Comparison of ENCODE assay signal across 11 cellular contexts in the genomic region with DNA sequence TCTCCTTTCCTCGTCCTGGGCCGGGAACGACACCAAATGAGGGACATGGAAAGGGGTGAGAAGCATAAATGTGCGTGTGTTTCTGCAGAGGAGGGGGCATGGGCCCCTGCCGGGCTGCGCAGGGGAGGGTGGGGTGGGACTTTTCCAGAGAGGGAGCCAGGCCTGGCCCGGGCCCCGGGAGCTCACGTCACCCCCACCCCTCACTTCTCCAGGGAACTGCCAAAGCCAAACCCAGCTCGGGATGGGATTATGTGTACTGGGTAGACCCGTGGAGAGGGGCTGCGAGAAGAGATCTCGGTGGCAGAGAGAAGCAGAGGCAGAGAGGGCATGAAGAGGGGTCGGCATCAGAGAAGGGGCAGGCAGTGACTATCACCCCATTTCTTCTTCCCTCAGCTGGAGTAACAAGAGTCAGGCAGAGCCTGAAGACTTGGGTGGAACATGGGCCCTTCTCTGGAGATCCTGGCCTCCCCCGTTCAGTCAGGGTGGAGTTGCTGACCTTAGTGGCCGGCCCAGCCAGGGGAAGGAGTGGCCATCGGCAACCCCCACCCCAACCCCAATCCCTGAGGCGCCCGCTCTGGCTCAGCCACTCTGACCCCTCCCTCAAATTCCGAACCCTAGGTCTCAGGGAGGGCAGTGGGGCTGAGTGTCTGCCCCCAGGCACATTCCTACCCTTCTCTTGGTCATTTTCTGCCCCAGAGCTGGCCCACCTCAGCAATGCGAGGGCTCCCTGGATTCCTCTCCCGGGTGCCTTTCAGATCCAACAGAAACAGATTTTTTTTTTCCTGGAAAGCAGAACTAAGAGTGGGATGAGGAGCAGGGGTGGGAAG. TPM values are rescaled to one million over a fixed set of nuclear protein-coding genes. Genes with fewer than 3 reads are reported as not detected.
A peak's percentile ranks its signal among the peaks of the same experiment; 100 is the strongest.
DNase-seq lines count a peak whose midpoint lies in the region; ATAC-seq and TF ChIP-seq lines count a peak whose summit lies in the region.
"Had no signal": no experiment of that assay in that cellular context is flagged by ENCODE, and none has a peak within 500 bp of the region (broad histone marks: within the 10 kb centered on the region; RNA-seq: fewer than 3 reads in every experiment).

No MANE protein-coding gene starts in this region.

- peaks cover 19% of the 10 kb centered on the region for H3K27me3 Mint-ChIP-seq in CD8-positive, alpha-beta T cell (ENCODE audit: low read depth)
- peaks cover 43% of the 10 kb centered on the region for H3K27me3 Mint-ChIP-seq in WTC11 (ENCODE audit: low read depth)

- H3K36me3 Mint-ChIP-seq in CD8-positive, alpha-beta T cell, result peaks cover 2% of the 10 kb centered on the region
- H3K36me3 Mint-ChIP-seq in WTC11, result peaks cover 2% of the 10 kb centered on the region; the same call in 1 of the 2 replicates
- H3K36me3 Mint-ChIP-seq: activated naive CD4-positive, alpha-beta T cell treated with anti-CD3 and anti-CD28 coated beads, Interleukin-2, amount 10 ng/mL, durations not matched to agents 7 days and 5 days had no signal

- TF ChIP-seq EP300 in SK-N-SH (IDR thresholded peaks at IDR 0.05; ENCODE audit: borderline replicate concordance in 1 of 2, low read depth in 1 of 2, low read length in 1 of 2), result no peak

- H4K20me1 ChIP-seq in SK-N-SH (ENCODE audit: insufficient read depth), result no peaks in the 10 kb centered on the region

- H3K4me3 ChIP-seq in CD8-positive, alpha-beta T cell (ENCODE audit: low read depth, low read length), result no peak overlapping the region
- peak overlapping the region; percentile 66 for H3K4me3 ChIP-seq in psoas muscle
- H3K4me3 ChIP-seq in SK-N-SH (ENCODE audit: low read depth in 2 of 2, low read length in 1 of 2), result no peak overlapping the region
- H3K4me3 ChIP-seq: SK-N-MC had no signal

- no peak overlapping the region for H3K27ac Mint-ChIP-seq in CD8-positive, alpha-beta T cell
- no peak overlapping the region for H3K27ac Mint-ChIP-seq in WTC11

- ATAC-seq in CD8-positive, alpha-beta T cell, result no peak
- ATAC-seq in WTC11, result no peak
- peak; percentile 13 to 18 for ATAC-seq in left cardiac atrium
- ATAC-seq in psoas muscle, result peak in 2 of 4 donors; percentile 5 to 15
- ATAC-seq in GM18907 (IDR thresholded peaks at IDR 0.05; ENCODE audit: unreplicated experiment), result no peak

- no peak overlapping the region for H2AFZ ChIP-seq in SK-N-SH (ENCODE audit: low read depth)

- no peak for TF ChIP-seq RAD21 in SK-N-SH (IDR thresholded peaks at IDR 0.05; ENCODE audit: low read length)

- CTCF ChIA-PET in CD8-positive, alpha-beta T cell (lab: Charles Lee), result interaction anchor here (0.9 to 1.9 kb wide), 5 partner anchors 10 to 71 kb away, joined by 3 to 21 read pairs (median 3); no protein-coding TSS in a partner anchor
- CTCF ChIA-PET in WTC11 (lab: Charles Lee) (interaction anchor here (1.3 to 8.2 kb wide), 3 partner anchors 10 to 35 kb away, joined by 3 to 124 read pairs (median 97); partner anchors contain the start of gene FALEC), SK-N-SH (lab: Yijun Ruan, JAX) (interaction anchor here (1.2 to 7.3 kb wide), 3 partner anchors 10 to 71 kb away, joined by 4 to 88 read pairs (median 8); no protein-coding TSS in a partner anchor)

- H3K9me3 Mint-ChIP-seq in CD8-positive, alpha-beta T cell, result no peaks in the 10 kb centered on the region
- no peaks in the 10 kb centered on the region for H3K9me3 Mint-ChIP-seq in WTC11
- H3K9me3 Mint-ChIP-seq: activated naive CD4-positive, alpha-beta T cell treated with anti-CD3 and anti-CD28 coated beads, Interleukin-2, amount 10 ng/mL, durations not matched to agents 7 days and 5 days had no signal

- H3K79me2 ChIP-seq in SK-N-SH (ENCODE audit: insufficient read depth), result no peaks in the 10 kb centered on the region

- no peak overlapping the region for H3K9ac ChIP-seq in SK-N-SH

- peak overlapping the region; percentile 81 for H3K4me3 Mint-ChIP-seq in CD8-positive, alpha-beta T cell
- peak overlapping the region; percentile 80 for H3K4me3 Mint-ChIP-seq in WTC11

- peak in 1 of 7 experiments; percentile 8 for DNase-seq in CD8-positive, alpha-beta T cell
- DNase-seq in WTC11 (ENCODE audit: low spot score), result no peak
- peak; percentile 71 for DNase-seq in left cardiac atrium
- peak; percentile 67 to 68 for DNase-seq in psoas muscle
- no peak for DNase-seq in NCI-H2196 treated with DMSO at 0.1 percent for 48 hours (lab: John Stamatoyannopoulos, UW; ENCODE audit: unreplicated experiment)
- DNase-seq in SK-N-SH, result no peak
- DNase-seq in NCI-H2081 (lab: John Stamatoyannopoulos, UW), result no peak

- no peaks in the 10 kb centered on the region for H3K9me2 ChIP-seq in SK-N-SH

- no peak for TF ChIP-seq CTCF in CD8-positive, alpha-beta T cell (IDR thresholded peaks at IDR 0.05)
- no peak for TF ChIP-seq CTCF in WTC11 (IDR thresholded peaks at IDR 0.05)
- TF ChIP-seq CTCF in psoas muscle (IDR thresholded peaks at IDR 0.05), result no peak
- TF ChIP-seq CTCF in SK-N-SH (IDR thresholded peaks at IDR 0.05), result no peak

- intact Hi-C loops in CD8-positive, alpha-beta T cell (cut with DNase I, micrococcal nuclease), result no loop called here
- intact Hi-C loops in left cardiac atrium (cut with DNase I), result no loop called here
- intact Hi-C loops in psoas muscle (cut with DNase I), result no loop called here

- H3K9me3 ChIP-seq in CD8-positive, alpha-beta T cell (ENCODE audit: low read length), result no peaks in the 10 kb centered on the region
- H3K9me3 ChIP-seq in psoas muscle (no peaks in the 10 kb centered on the region), SK-N-SH (no peaks in the 10 kb centered on the region)

- WGBS in psoas muscle, 3 donors, result 21 to 37% (median 34%) methylated on average over 21 to 22 of the region's 22 CpGs
- 88% methylated on average over 17 of the region's 22 CpGs for WGBS in SK-N-SH (ENCODE audit: low lambda C conversion rate)

- POLR2A ChIA-PET in CD8-positive, alpha-beta T cell (lab: Charles Lee), result interaction anchor here (0.9 to 1.2 kb wide), 2 partner anchors 12 to 29 kb away, joined by 3 to 4 read pairs; partner anchors contain the start of gene MCL1
- POLR2A ChIA-PET in WTC11 (lab: Charles Lee) (interaction anchor here (1.1 to 1.4 kb wide), 3 partner anchors 8 to 18 kb away, joined by 4 read pairs; no protein-coding TSS in a partner anchor), SK-N-SH (lab: Yijun Ruan, JAX) (no interaction called here)

- peaks cover 25% of the 10 kb centered on the region for H3K4me1 Mint-ChIP-seq in CD8-positive, alpha-beta T cell (ENCODE audit: low read depth)
- peaks cover 26% of the 10 kb centered on the region for H3K4me1 Mint-ChIP-seq in WTC11

- peaks cover 22% of the 10 kb centered on the region for H3K4me1 ChIP-seq in CD8-positive, alpha-beta T cell (ENCODE audit: insufficient read depth, low read length)
- H3K4me1 ChIP-seq in psoas muscle (peaks cover 10% of the 10 kb centered on the region), SK-N-SH (ENCODE audit: control insufficient read depth in 1 of 2, insufficient read depth in 2 of 2, low read depth in 1 of 2, low read length in 1 of 2) (peaks cover 8 to 13% of the 10 kb centered on the region in 2 experiments; a peak in 2 of 4 replicates)

- no peaks in the 10 kb centered on the region for H3K36me3 ChIP-seq in CD8-positive, alpha-beta T cell (ENCODE audit: insufficient read depth, low read length)
- H3K36me3 ChIP-seq in psoas muscle (ENCODE audit: insufficient read depth in 1 of 2, low read depth in 1 of 2) (peaks cover 0 to 3% of the 10 kb centered on the region in 2 donors), SK-N-SH (replicated peaks in 1 of 2; ENCODE audit: control insufficient read depth in 1 of 2, insufficient read depth in 2 of 2, low read length in 1 of 2) (no peaks in the 10 kb centered on the region)

- H3K27ac ChIP-seq in CD8-positive, alpha-beta T cell (ENCODE audit: low read depth, low read length), result no peak overlapping the region
- H3K27ac ChIP-seq in psoas muscle, result peak overlapping the region; percentile 78
- no peak overlapping the region for H3K27ac ChIP-seq in SK-N-SH (ENCODE audit: low read depth in 2 of 2, low read length in 1 of 2)
- H3K27ac ChIP-seq: SK-N-MC had no signal

- no peak overlapping the region for H3K4me2 ChIP-seq in SK-N-SH

- H3F3A ChIP-seq in SK-N-SH (replicated peaks; ENCODE audit: insufficient read depth), result peaks cover 17% of the 10 kb centered on the region

- H3K27me3 ChIP-seq in CD8-positive, alpha-beta T cell (ENCODE audit: insufficient read depth, low read length), result no peaks in the 10 kb centered on the region
- H3K27me3 ChIP-seq in psoas muscle (ENCODE audit: insufficient read depth in 3 of 3, low read length in 2 of 3), result no peaks in the 10 kb centered on the region
- no peaks in the 10 kb centered on the region for H3K27me3 ChIP-seq in SK-N-SH (ENCODE audit: insufficient read depth)

TF ChIP-seq in WTC11, 78 proteins besides CTCF, POLR2A, EP300 and RAD21 (continues in another document):
- TF ChIP-seq CREB1 (CRISPR knock-in tag; IDR thresholded peaks at IDR 0.05), result no peak

RNA-seq across cellular contexts. Expression of gene ADAMTSL4, which starts 1.2 kb away (rescaled TPM):
- not detected for total RNA-seq in CD8-positive, alpha-beta T cell
- total RNA-seq in WTC11 (2021) (6.6 to 14.7 TPM (median 14.1 TPM) in 3 replicates), left cardiac atrium (10 to 100 TPM; 31.5 to 62.5 TPM), psoas muscle (100 to 1,000 TPM in 1 of 4 donors, 10 to 100 TPM in 3; 17.1 to 109 (median 31.6) TPM)
- polyA plus RNA-seq in psoas muscle (10 to 100 TPM in 2 of 3 donors, 1 to 10 TPM in 1; 7.4 to 32.6 (median 20.4) TPM), SK-N-SH (2012; rRNA removed) (2.4 and 3.4 TPM in 2 replicates)
- polyA plus RNA-seq in SK-N-SH (2012; cell fraction: cytosol; rRNA removed), result 1.9 and 3.0 TPM in 2 replicates
- 11.2 and 16.1 TPM in 2 replicates for polyA plus RNA-seq in SK-N-SH (2012; cell fraction: nucleus; rRNA removed)

RNA-seq across cellular contexts. Expression of gene MCL1, which starts 29.0 kb away (rescaled TPM):
- total RNA-seq in CD8-positive, alpha-beta T cell, result 100 to 1,000 TPM; 682 to 685 TPM
- total RNA-seq in WTC11 (2021) (191 to 212 TPM (median 204 TPM) in 3 replicates), left cardiac atrium (100 to 1,000 TPM; 103 to 146 TPM), psoas muscle (100 to 1,000 TPM; 101 to 192 (median 129) TPM)
- polyA plus RNA-seq in psoas muscle (100 to 1,000 TPM in 2 of 3 donors, 10 to 100 TPM in 1; 97.2 to 179 (median 108) TPM), SK-N-SH (2012; rRNA removed) (110 and 131 TPM in 2 replicates)
- polyA plus RNA-seq in SK-N-SH (2012; cell fraction: cytosol; rRNA removed), result 70.8 and 82.9 TPM in 2 replicates
- polyA plus RNA-seq in SK-N-SH (2012; cell fraction: nucleus; rRNA removed), result 354 and 429 TPM in 2 replicates

RNA-seq across cellular contexts. Expression of gene FALEC, which starts 34.9 kb away (rescaled TPM):
- total RNA-seq in CD8-positive, alpha-beta T cell, result not detected
- total RNA-seq in WTC11 (2021) (0.71 to 1.2 TPM (median 1.0 TPM) in 3 replicates), left cardiac atrium (not detected), psoas muscle (not detected)
- polyA plus RNA-seq in psoas muscle (1 to 10 TPM in 1 of 3 donors, under 1 TPM in 2; 0.38 to 1.2 (median 0.39) TPM), SK-N-SH (2012; rRNA removed) (0.50 and 0.72 TPM in 2 replicates)
- polyA plus RNA-seq in SK-N-SH (2012; cell fraction: cytosol; rRNA removed), result 0.13 and 0.37 TPM in 2 replicates
- 0.68 and 0.89 TPM in 2 replicates for polyA plus RNA-seq in SK-N-SH (2012; cell fraction: nucleus; rRNA removed)
- total RNA-seq: LHCN-M2 had no signal

RNA-seq across cellular contexts. Expression of gene ECM1, which starts 42.5 kb away (rescaled TPM):
- not detected for total RNA-seq in CD8-positive, alpha-beta T cell
- 0.69 to 1.6 TPM (median 0.76 TPM) in 3 replicates for total RNA-seq in WTC11 (2021)
- total RNA-seq in left cardiac atrium, result 10 to 100 TPM; 40.6 to 42.2 TPM
- 1 to 10 TPM; 2.9 to 4.6 (median 4.1) TPM for total RNA-seq in psoas muscle
- polyA plus RNA-seq in psoas muscle, result 1 to 10 TPM; 1.8 to 8.5 (median 2.7) TPM
- polyA plus RNA-seq in SK-N-SH (2012; rRNA removed), result 20.2 and 32.3 TPM in 2 replicates
- polyA plus RNA-seq in SK-N-SH (2012; cell fraction: cytosol; rRNA removed), result 9.6 and 16.2 TPM in 2 replicates
- 35.6 and 37.4 TPM in 2 replicates for polyA plus RNA-seq in SK-N-SH (2012; cell fraction: nucleus; rRNA removed)

Comparison
In these comparisons a context has a peak if more than half of its experiments do, and no peak if none do; other contexts are left out.
1. ATAC-seq: peak in left cardiac atrium (2 of 2); none in CD8-positive, alpha-beta T cell (single experiment), WTC11 (single experiment) and GM18907 (single experiment).
2. DNase-seq: peak in left cardiac atrium (single experiment) and psoas muscle (2 of 2); none in WTC11 (single experiment), NCI-H2196 treated with DMSO at 0.1 percent for 48 hours (single experiment), SK-N-SH (single experiment) and NCI-H2081 (0 of 2).